8 cellular contexts compared by ENCODE assay signal in the genomic region with DNA sequence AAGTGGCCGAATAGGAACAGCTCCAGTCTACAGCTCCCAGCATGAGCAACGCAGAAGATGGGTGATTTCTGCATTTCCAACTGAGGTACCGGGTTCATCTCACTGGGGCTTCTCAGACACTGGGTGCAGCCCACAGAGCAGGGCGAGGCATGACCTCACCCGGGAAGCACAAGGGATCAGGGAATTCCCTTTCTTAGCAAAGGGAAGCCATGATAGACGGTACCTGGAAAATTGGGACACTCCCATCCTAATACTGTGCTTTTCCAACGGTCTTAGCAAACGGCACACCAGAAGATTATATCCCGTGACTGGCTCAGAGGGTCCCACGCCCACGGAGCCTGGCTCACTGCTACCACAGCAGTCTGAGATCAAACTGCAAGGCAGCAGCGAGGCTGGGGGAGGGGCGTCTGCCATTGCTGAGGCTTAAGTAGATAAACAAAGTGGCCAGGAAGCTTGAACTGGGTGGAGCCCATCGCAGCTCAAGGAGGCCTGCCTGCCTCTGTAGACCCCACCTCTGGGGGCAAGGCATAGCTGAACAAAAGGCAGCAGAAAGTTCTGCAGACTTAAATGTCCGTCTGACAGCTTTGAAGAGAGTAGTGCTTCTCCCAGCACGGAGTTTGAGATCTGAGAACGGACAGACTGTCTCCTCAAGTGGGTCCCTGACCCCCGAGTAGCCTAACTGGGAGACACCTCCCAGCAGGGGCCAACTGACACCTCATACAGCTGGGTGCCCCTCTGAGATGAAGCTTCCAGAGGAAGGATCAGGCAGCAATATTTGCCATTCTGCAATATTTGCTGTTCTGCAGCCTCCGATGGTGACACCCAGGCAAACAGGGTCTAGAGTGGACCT. TPM values are rescaled to one million over a fixed set of nuclear protein-coding genes. Genes with fewer than 3 reads are reported as not detected.
DNase-seq lines count a peak whose midpoint lies in the region; TF ChIP-seq lines count a peak whose summit lies in the region.
"Not testable (repeated sequence)": the region's sequence is repeated elsewhere in the genome, so short reads cannot be mapped to it uniquely, and the experiment has no call there.

No MANE protein-coding gene starts in this region.

- not testable (repeated sequence) for H3K14ac ChIP-seq in neuronal stem cell (ENCODE audit: low read length)

- not testable (repeated sequence) for H2AK5ac ChIP-seq in neuronal stem cell (ENCODE audit: low read depth, low read length)

- intact Hi-C loops in Calu3 (cut with micrococcal nuclease; ENCODE audit: unreplicated experiment); stomach (cut with DNase I; ENCODE audit: low total_unique reads): not testable (repeated sequence)

- H2BK12ac ChIP-seq in neuronal stem cell (ENCODE audit: low read length) = not testable (repeated sequence)

- H3K9me3 Mint-ChIP-seq in Calu3 (ENCODE audit: low read depth, unreplicated experiment) = not testable (repeated sequence)

- H2BK5ac ChIP-seq in neuronal stem cell (ENCODE audit: low read length) = not testable (repeated sequence)

- not testable (repeated sequence) for H3K27ac ChIP-seq in KMS-11; neuronal stem cell (replicated peaks; ENCODE audit: low read length)
- H3K27ac ChIP-seq in stomach = peak overlapping the region in 3 of 5 donors; percentile 27 to 93 (median 91)

- not testable (repeated sequence) for H3K79me1 ChIP-seq in neuronal stem cell (ENCODE audit: low read depth, low read length)

- not testable (repeated sequence) for H3K4me3 ChIP-seq in KMS-11 (IDR thresholded peaks at IDR 0.05; ENCODE audit: insufficient read depth, low read depth, low read length); neuronal stem cell (ENCODE audit: low read length in 2 of 2)
- H3K4me3 ChIP-seq in iPS-15b (ENCODE audit: low read depth, low read length) (peak overlapping the region; percentile 100), stomach (peak overlapping the region; percentile 24 to 79 (median 76))

- H3K9me3 ChIP-seq in iPS-15b (ENCODE audit: control insufficient read depth, insufficient read depth, low read length); neuronal stem cell (replicated peaks in 1 of 2; ENCODE audit: control insufficient read depth in 2 of 2, insufficient read depth in 1 of 2, low read depth in 1 of 2, low read length in 2 of 2); stomach: not testable (repeated sequence)

- H3K4ac ChIP-seq in neuronal stem cell (ENCODE audit: low read length) = not testable (repeated sequence)

- not testable (repeated sequence) for H3K27ac Mint-ChIP-seq in Calu3 (ENCODE audit: unreplicated experiment)

- TF ChIP-seq CTCF in Calu3 (IDR thresholded peaks at IDR 0.05; ENCODE audit: unreplicated experiment); KMS-11 (conservative IDR thresholded peaks at IDR 0.05; ENCODE audit: low read depth, low read length); stomach (IDR thresholded peaks at IDR 0.05): not testable (repeated sequence)

- not testable (repeated sequence) for H4K91ac ChIP-seq in neuronal stem cell (ENCODE audit: low read depth, low read length, poor library complexity)

- peak overlapping the region; percentile 83 for H2AFZ ChIP-seq in KMS-11 (ENCODE audit: low read depth)
- H2AFZ ChIP-seq in neuronal stem cell (ENCODE audit: low read length) = peak overlapping the region; percentile 90

- H3K4me1 Mint-ChIP-seq in Calu3 (ENCODE audit: low read depth, unreplicated experiment) = not testable (repeated sequence)

- not testable (repeated sequence) for H4K20me1 ChIP-seq in KMS-11 (ENCODE audit: insufficient read depth)

- not testable (repeated sequence) for H3K36me3 ChIP-seq in KMS-11 (ENCODE audit: insufficient read depth); iPS-15b (ENCODE audit: control insufficient read depth, insufficient read depth, low read length); neuronal stem cell (replicated peaks in 1 of 2; ENCODE audit: control insufficient read depth in 2 of 2, insufficient read depth in 2 of 2, low read length in 2 of 2); stomach

- H3K79me2 ChIP-seq in KMS-11 (ENCODE audit: insufficient read depth, low read depth) = peaks cover 35% of the 10 kb centered on the region

- H3K4me3 Mint-ChIP-seq in Calu3 (ENCODE audit: low read depth, unreplicated experiment) = peak overlapping the region; percentile 82

- H2BK15ac ChIP-seq in neuronal stem cell (ENCODE audit: low read length) = not testable (repeated sequence)

- H3K9ac ChIP-seq in KMS-11; iPS-15b (ENCODE audit: low read depth, low read length); neuronal stem cell (ENCODE audit: low read depth, low read length, poor library complexity): not testable (repeated sequence)

- not testable (repeated sequence) for H3K27me3 ChIP-seq in KMS-11 (ENCODE audit: insufficient read depth, low read depth); iPS-15b (ENCODE audit: control insufficient read depth, insufficient read depth, low read length); neuronal stem cell (ENCODE audit: control insufficient read depth in 3 of 3, insufficient read depth in 3 of 3, low read depth in 1 of 3, low read length in 3 of 3); stomach

- BruUV-seq in Calu3 (replicated peaks; lab: Mats Ljungman, UMichigan) = not testable (repeated sequence)

- H3K4me1 ChIP-seq in KMS-11 (ENCODE audit: low read depth, poor library complexity, severe bottlenecking) (peaks cover 18% of the 10 kb centered on the region), stomach (peaks cover 23 to 46% (median 41%) of the 10 kb centered on the region in 4 donors)
- not testable (repeated sequence) for H3K4me1 ChIP-seq in iPS-15b (ENCODE audit: control insufficient read depth, insufficient read depth, low read length); neuronal stem cell (ENCODE audit: control insufficient read depth in 2 of 2, insufficient read depth in 1 of 2, low read depth in 1 of 2, low read length in 2 of 2)

- no CpG with 5 or more reads among the region's 19 CpGs for WGBS in neuronal stem cell (ENCODE audit: extremely low coverage in 2 of 2, insufficient read length in 2 of 2, insufficient replicate concordance in 1 of 2), 2 donors
- WGBS in stomach, 5 donors = 34 to 49% (median 38%) methylated on average over 15 to 19 of the region's 19 CpGs

- not testable (repeated sequence) for H2BK120ac ChIP-seq in neuronal stem cell (ENCODE audit: low read depth, low read length)

- peak; percentile 28 for DNase-seq in Calu3
- DNase-seq in OCI-M1 (lab: John Stamatoyannopoulos, UW) = peak; percentile 68
- peak; percentile 16 for DNase-seq in activated CD4-positive, alpha-beta T cell treated with anti-CD3 and anti-CD28 coated beads for 48 hours
- DNase-seq in ecto neural progenitor cell (ENCODE audit: low spot score) = peak; percentile 59
- DNase-seq in neuronal stem cell (ENCODE audit: low spot score) = not testable (repeated sequence)
- DNase-seq in stomach = peak; percentile 28

- H3K18ac ChIP-seq in neuronal stem cell (ENCODE audit: low read length) = not testable (repeated sequence)

- not testable (repeated sequence) for TF ChIP-seq EP300 in stomach (IDR thresholded peaks at IDR 0.05)

- CTCF ChIA-PET in Calu3 (lab: Charles Lee) = not testable (repeated sequence)

- H3K23ac ChIP-seq in neuronal stem cell (ENCODE audit: low read depth, low read length, poor library complexity) = not testable (repeated sequence)

- H3K27me3 Mint-ChIP-seq in Calu3 (ENCODE audit: unreplicated experiment) = peaks cover 19% of the 10 kb centered on the region

- H4K8ac ChIP-seq in neuronal stem cell (ENCODE audit: low read depth, low read length) = not testable (repeated sequence)

- not testable (repeated sequence) for TF ChIP-seq POLR2A in stomach (IDR thresholded peaks at IDR 0.05)

- H3K4me2 ChIP-seq in KMS-11 (peak overlapping the region; percentile 79), neuronal stem cell (ENCODE audit: insufficient read depth, low read length, poor library complexity, severe bottlenecking) (peak overlapping the region; percentile 26)

- peaks cover 12% of the 10 kb centered on the region for H3K36me3 Mint-ChIP-seq in Calu3 (ENCODE audit: insufficient read depth, unreplicated experiment)

RNA-seq across cellular contexts. Expression of a gene that starts 1.2 kb away (rescaled TPM):
- total RNA-seq in Calu3 (2022) (21.0 and 24.7 TPM in 2 replicates), stomach (100 to 1,000 TPM in 1 of 5 donors, 10 to 100 TPM in 2, 1 to 10 TPM in 2; 3.2 to 101 (median 45.5) TPM)
- 27.8 TPM for polyA plus RNA-seq in neuronal stem cell (2013, experiment 1 of 2)
- 29.2 TPM for polyA plus RNA-seq in neuronal stem cell (2013, experiment 2 of 2)
- polyA plus RNA-seq in stomach = 10 to 100 TPM; 14.8 to 30.4 (median 28.6) TPM
